Comparison of ENCODE assay signal across 8 cellular contexts in genomic region chr12:131511391-131511802, GRCh38.
A peak's percentile ranks its signal among the peaks of the same experiment; 100 is the strongest.
DNase-seq lines count a peak whose midpoint lies in the region; ATAC-seq and TF ChIP-seq lines count a peak whose summit lies in the region.

No MANE protein-coding gene starts in this region.

- H3K4me3 ChIP-seq in DOHH2 (ENCODE audit: low read length) (no peak overlapping the region), colonic mucosa (no peak overlapping the region)

- H3K4me2 ChIP-seq in DOHH2 (ENCODE audit: low read length): peak overlapping the region; percentile 33

- no peaks in the 10 kb centered on the region for H4K20me1 ChIP-seq in DOHH2 (ENCODE audit: control insufficient read depth, insufficient read depth, low read depth, low read length)

- DNase-seq in GM20000 (ENCODE audit: low spot score) (peak; percentile 85), epithelial cell of prostate (ENCODE audit: low read depth, low spot score) (peak; percentile 58), colonic mucosa (no peak)
- peak; percentile 23 for DNase-seq in activated CD4-positive, alpha-beta T cell treated with anti-CD3 and anti-CD28 coated beads for 1 hour
- DNase-seq in stimulated activated CD4-positive, alpha-beta T cell treated with anti-CD3 and anti-CD28 coated beads, TNF-alpha, amount 100 ng/mL, for 48 hours (ENCODE audit: low read depth in 3 of 3): peak; percentile 23 to 52 (median 44)

- intact Hi-C loops in colonic mucosa (cut with DNase I): no loop called here

- no peaks in the 10 kb centered on the region for H3K9me2 ChIP-seq in DOHH2 (replicated peaks; ENCODE audit: control insufficient read depth, low read length)

- H3K36me3 ChIP-seq in DOHH2 (ENCODE audit: control insufficient read depth, low read length): no peaks in the 10 kb centered on the region
- H3K36me3 ChIP-seq in colonic mucosa: no peaks in the 10 kb centered on the region

- no peak overlapping the region for H3K9ac ChIP-seq in colonic mucosa (ENCODE audit: low read depth in 2 of 2, low read length in 2 of 2)

- ATAC-seq in HG03558 (IDR thresholded peaks at IDR 0.05; ENCODE audit: extremely low read depth, unreplicated experiment) (peak; percentile 97), SK-N-SH treated with all-trans-retinoic acid at 6 μM for 48 hours (no peak)

- H3F3A ChIP-seq in DOHH2 (ENCODE audit: control insufficient read depth, insufficient read depth): no peaks in the 10 kb centered on the region

- TF ChIP-seq CTCF in DOHH2 (IDR thresholded peaks at IDR 0.05; ENCODE audit: low read depth, low read length, poor library complexity, severe bottlenecking) (no peak), GM20000 (IDR thresholded peaks at IDR 0.05; ENCODE audit: extremely low read depth, missing control alignments) (no peak), colonic mucosa (IDR thresholded peaks at IDR 0.05) (no peak)

- H3K27ac ChIP-seq in DOHH2 (ENCODE audit: low read depth, low read length) (no peak overlapping the region), epithelial cell of prostate (no peak overlapping the region), colonic mucosa (no peak overlapping the region)

- no peaks in the 10 kb centered on the region for H3K27me3 ChIP-seq in DOHH2 (ENCODE audit: control insufficient read depth, low read length)
- H3K27me3 ChIP-seq in colonic mucosa: no peaks in the 10 kb centered on the region

- H3K79me2 ChIP-seq in DOHH2 (ENCODE audit: control insufficient read depth, low read length): no peaks in the 10 kb centered on the region

- no peaks in the 10 kb centered on the region for H3K9me3 ChIP-seq in DOHH2 (ENCODE audit: control insufficient read depth, insufficient read depth, low read length)
- H3K9me3 ChIP-seq in colonic mucosa: no peaks in the 10 kb centered on the region

- peaks cover 10% of the 10 kb centered on the region for H3K4me1 ChIP-seq in DOHH2 (ENCODE audit: control insufficient read depth, low read length)
- H3K4me1 ChIP-seq in colonic mucosa: no peaks in the 10 kb centered on the region

TF ChIP-seq in SK-N-SH treated with all-trans-retinoic acid at 6 μM for 48 hours, 23 proteins besides CTCF, POLR2A, EP300 and RAD21:
- no peak for TF ChIP-seq ZFP3 (CRISPR knock-in tag; IDR thresholded peaks at IDR 0.05)
- TF ChIP-seq POU6F1 (CRISPR knock-in tag; IDR thresholded peaks at IDR 0.05; ENCODE audit: borderline replicate concordance, low read depth): no peak
- no peak for TF ChIP-seq TSHZ2 (CRISPR knock-in tag; IDR thresholded peaks at IDR 0.05)
- TF ChIP-seq ESRRG (CRISPR knock-in tag; IDR thresholded peaks at IDR 0.05): no peak
- TF ChIP-seq OSR1 (CRISPR knock-in tag; IDR thresholded peaks at IDR 0.05): no peak
- no peak for TF ChIP-seq TCF4 (CRISPR knock-in tag; IDR thresholded peaks at IDR 0.05; ENCODE audit: borderline replicate concordance)
- no peak for TF ChIP-seq ISL1 (CRISPR knock-in tag; IDR thresholded peaks at IDR 0.05)
- no peak for TF ChIP-seq ZFP30 (CRISPR knock-in tag; IDR thresholded peaks at IDR 0.05)
- no peak for TF ChIP-seq PPARA (CRISPR knock-in tag; IDR thresholded peaks at IDR 0.05; ENCODE audit: borderline replicate concordance)
- no peak for TF ChIP-seq CSRNP3 (CRISPR knock-in tag; IDR thresholded peaks at IDR 0.05)
- TF ChIP-seq BACH2 (CRISPR knock-in tag; IDR thresholded peaks at IDR 0.05; ENCODE audit: borderline replicate concordance): no peak
- no peak for TF ChIP-seq ZNF70 (CRISPR knock-in tag; IDR thresholded peaks at IDR 0.05)
- no peak for TF ChIP-seq SNAI2 (CRISPR knock-in tag; IDR thresholded peaks at IDR 0.05)
